In the genomic region with DNA sequence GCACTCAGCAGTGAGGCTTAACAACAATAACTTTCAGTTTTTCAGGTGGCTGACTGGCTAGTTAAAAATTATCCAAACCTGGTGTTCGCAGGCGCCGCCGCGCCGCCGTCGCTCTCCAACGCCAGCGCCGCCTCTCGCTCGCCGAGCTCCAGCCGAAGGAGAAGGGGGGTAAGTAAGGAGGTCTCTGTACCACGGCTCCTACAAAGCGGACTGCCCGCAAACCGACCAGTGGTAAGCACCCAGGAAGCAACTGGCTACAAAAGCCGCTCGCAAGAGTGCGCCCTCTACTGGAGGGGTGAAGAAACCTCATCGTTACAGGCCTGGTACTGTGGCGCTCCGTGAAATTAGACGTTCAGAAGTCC, we compare ENCODE assay signal across 1 cellular context.
TF ChIP-seq lines count a peak whose summit lies in the region.

No MANE protein-coding gene starts in this region.

TF ChIP-seq in K562, 482 proteins besides CTCF, POLR2A, EP300 and RAD21 (continued from another document):
- peak in 1 of 2 experiments; percentile 62; a peak in 1 of 4 replicates for TF ChIP-seq UBTF (IDR thresholded peaks at IDR 0.05; ENCODE audit: borderline replicate concordance in 1 of 2, low read depth in 2 of 2, low read length in 2 of 2)
- peak; percentile 63; the same call in 1 of the 2 replicates for TF ChIP-seq MTA3 (IDR thresholded peaks at IDR 0.05; ENCODE audit: borderline replicate concordance)
- TF ChIP-seq CXXC5 (CRISPR knock-in tag; IDR thresholded peaks at IDR 0.05): peak; percentile 75
- TF ChIP-seq NFE2 (IDR thresholded peaks at IDR 0.05; ENCODE audit: low read depth): 0 out of 2 replicates have a peak, but pooled peaks have one; percentile 6
- TF ChIP-seq, protein P1, sequence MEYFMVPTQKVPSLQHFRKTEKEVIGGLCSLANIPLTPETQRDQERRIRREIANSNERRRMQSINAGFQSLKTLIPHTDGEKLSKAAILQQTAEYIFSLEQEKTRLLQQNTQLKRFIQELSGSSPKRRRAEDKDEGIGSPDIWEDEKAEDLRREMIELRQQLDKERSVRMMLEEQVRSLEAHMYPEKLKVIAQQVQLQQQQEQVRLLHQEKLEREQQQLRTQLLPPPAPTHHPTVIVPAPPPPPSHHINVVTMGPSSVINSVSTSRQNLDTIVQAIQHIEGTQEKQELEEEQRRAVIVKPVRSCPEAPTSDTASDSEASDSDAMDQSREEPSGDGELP (CRISPR knock-in tag; IDR thresholded peaks at IDR 0.05; ENCODE audit: borderline replicate concordance): peak; percentile 49; the same call in 1 of the 2 replicates
- TF ChIP-seq PHF8 (IDR thresholded peaks at IDR 0.05; ENCODE audit: borderline replicate concordance, low read length): peak; percentile 37; the same call in 1 of the 2 replicates
- TF ChIP-seq, protein P2, sequence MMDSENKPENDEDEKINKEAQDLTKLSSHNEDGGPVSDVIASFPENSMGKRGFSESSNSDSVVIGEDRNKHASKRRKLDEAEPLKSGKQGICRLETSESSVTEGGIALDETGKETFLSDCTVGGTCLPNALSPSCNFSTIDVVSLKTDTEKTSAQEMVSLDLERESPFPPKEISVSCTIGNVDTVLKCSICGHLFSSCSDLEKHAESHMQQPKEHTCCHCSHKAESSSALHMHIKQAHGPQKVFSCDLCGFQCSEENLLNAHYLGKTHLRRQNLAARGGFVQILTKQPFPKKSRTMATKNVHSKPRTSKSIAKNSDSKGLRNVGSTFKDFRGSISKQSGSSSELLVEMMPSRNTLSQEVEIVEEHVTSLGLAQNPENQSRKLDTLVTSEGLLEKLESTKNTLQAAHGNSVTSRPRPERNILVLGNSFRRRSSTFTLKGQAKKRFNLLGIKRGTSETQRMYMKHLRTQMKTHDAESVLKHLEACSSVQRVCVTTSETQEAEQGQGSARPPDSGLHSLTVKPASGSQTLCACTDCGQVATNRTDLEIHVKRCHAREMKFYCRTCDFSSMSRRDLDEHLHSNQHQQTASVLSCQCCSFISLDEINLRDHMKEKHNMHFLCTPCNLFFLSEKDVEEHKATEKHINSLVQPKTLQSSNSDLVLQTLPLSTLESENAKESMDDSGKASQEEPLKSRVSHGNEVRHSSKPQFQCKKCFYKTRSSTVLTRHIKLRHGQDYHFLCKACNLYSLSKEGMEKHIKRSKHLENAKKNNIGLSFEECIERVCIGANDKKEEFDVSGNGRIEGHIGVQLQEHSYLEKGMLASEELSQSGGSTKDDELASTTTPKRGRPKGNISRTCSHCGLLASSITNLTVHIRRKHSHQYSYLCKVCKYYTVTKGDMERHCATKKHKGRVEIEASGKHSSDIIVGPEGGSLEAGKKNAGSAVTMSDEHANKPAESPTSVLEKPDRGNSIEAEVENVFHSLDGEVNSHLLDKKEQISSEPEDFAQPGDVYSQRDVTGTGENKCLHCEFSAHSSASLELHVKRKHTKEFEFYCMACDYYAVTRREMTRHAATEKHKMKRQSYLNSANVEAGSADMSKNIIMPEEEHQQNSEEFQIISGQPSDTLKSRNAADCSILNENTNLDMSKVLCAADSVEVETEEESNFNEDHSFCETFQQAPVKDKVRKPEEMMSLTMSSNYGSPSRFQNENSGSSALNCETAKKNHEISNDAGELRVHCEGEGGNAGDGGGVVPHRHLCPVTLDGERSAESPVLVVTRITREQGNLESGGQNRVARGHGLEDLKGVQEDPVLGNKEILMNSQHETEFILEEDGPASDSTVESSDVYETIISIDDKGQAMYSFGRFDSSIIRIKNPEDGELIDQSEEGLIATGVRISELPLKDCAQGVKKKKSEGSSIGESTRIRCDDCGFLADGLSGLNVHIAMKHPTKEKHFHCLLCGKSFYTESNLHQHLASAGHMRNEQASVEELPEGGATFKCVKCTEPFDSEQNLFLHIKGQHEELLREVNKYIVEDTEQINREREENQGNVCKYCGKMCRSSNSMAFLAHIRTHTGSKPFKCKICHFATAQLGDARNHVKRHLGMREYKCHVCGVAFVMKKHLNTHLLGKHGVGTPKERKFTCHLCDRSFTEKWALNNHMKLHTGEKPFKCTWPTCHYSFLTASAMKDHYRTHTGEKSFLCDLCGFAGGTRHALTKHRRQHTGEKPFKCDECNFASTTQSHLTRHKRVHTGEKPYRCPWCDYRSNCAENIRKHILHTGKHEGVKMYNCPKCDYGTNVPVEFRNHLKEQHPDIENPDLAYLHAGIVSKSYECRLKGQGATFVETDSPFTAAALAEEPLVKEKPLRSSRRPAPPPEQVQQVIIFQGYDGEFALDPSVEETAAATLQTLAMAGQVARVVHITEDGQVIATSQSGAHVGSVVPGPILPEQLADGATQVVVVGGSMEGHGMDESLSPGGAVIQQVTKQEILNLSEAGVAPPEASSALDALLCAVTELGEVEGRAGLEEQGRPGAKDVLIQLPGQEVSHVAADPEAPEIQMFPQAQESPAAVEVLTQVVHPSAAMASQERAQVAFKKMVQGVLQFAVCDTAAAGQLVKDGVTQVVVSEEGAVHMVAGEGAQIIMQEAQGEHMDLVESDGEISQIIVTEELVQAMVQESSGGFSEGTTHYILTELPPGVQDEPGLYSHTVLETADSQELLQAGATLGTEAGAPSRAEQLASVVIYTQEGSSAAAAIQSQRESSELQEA (IDR thresholded peaks at IDR 0.05; ENCODE audit: low read depth): peak; percentile 26; the same call in 1 of the 2 replicates
- TF ChIP-seq, protein P3, sequence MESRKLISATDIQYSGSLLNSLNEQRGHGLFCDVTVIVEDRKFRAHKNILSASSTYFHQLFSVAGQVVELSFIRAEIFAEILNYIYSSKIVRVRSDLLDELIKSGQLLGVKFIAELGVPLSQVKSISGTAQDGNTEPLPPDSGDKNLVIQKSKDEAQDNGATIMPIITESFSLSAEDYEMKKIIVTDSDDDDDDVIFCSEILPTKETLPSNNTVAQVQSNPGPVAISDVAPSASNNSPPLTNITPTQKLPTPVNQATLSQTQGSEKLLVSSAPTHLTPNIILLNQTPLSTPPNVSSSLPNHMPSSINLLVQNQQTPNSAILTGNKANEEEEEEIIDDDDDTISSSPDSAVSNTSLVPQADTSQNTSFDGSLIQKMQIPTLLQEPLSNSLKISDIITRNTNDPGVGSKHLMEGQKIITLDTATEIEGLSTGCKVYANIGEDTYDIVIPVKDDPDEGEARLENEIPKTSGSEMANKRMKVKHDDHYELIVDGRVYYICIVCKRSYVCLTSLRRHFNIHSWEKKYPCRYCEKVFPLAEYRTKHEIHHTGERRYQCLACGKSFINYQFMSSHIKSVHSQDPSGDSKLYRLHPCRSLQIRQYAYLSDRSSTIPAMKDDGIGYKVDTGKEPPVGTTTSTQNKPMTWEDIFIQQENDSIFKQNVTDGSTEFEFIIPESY (CRISPR knock-in tag; IDR thresholded peaks at IDR 0.05): peak; percentile 55; the same call in 1 of the 2 replicates
- peak in 1 of 2 experiments; percentile 56; a peak in 1 of 4 replicates for TF ChIP-seq MAZ (CRISPR knock-in tag; conservative IDR thresholded peaks at IDR 0.05 in 1 of 2, IDR thresholded peaks at IDR 0.05 in 1 of 2)
- TF ChIP-seq CCNT2 (IDR thresholded peaks at IDR 0.05; ENCODE audit: borderline replicate concordance, extremely low read depth, insufficient read length, low read depth, low read length): peak; percentile 6
- TF ChIP-seq HNRNPLL (IDR thresholded peaks at IDR 0.05; ENCODE audit: low read depth, low read length, poor library complexity, severe bottlenecking): peak; percentile 91
- TF ChIP-seq POLR2G (IDR thresholded peaks at IDR 0.05; ENCODE audit: low read depth, low read length): peak; percentile 75
- TF ChIP-seq KDM5B (IDR thresholded peaks at IDR 0.05; ENCODE audit: insufficient replicate concordance, low read depth, low read length): peak; percentile 44
- TF ChIP-seq CTBP1 (IDR thresholded peaks at IDR 0.05; ENCODE audit: borderline replicate concordance): 0 out of 2 replicates have a peak, but pooled peaks have one; percentile 42
